ENCODE assay signal across 12 cellular contexts in genomic region chr16:27441998-27442397, GRCh38. TPM values are rescaled to one million over a fixed set of nuclear protein-coding genes. Genes with fewer than 3 reads are reported as not detected.
"Had no signal": no experiment of that assay in that cellular context is flagged by ENCODE, and none has a peak within 500 bp of the region (broad histone marks: within the 10 kb centered on the region; RNA-seq: fewer than 3 reads in every experiment).

No MANE protein-coding gene starts in this region.

- H3K4me3 ChIP-seq: gastrocnemius medialis, heart right ventricle, tibial nerve, vagina had no signal

- DNase-seq: activated CD4-positive, alpha-beta T cell treated with anti-CD3 and anti-CD28 coated beads, Interleukin-2, amount 10 ng/mL, durations not matched to agents 7 days and 5 days; activated CD4-positive, CD25-positive, alpha-beta regulatory T cell; anterior cingulate cortex; erythroblast; gastrocnemius medialis; heart right ventricle; midbrain; stimulated activated CD4-positive, alpha-beta T cell treated with anti-CD3 and anti-CD28 coated beads, Interleukin-12 subunit alpha, Interleukin-12 subunit beta, amount 100 ng/mL, for 4 hours; stimulated activated CD4-positive, alpha-beta T cell treated with anti-CD3 and anti-CD28 coated beads, Interleukin-2, amount 100 ng/mL, for 24 hours had no signal

- H3K27me3 ChIP-seq: tibial nerve, vagina had no signal

- ATAC-seq: gastrocnemius medialis, heart right ventricle had no signal

- H3K27me3 Mint-ChIP-seq: activated CD4-positive, alpha-beta T cell treated with anti-CD3 and anti-CD28 coated beads, Interleukin-2, amount 10 ng/mL, durations not matched to agents 7 days and 5 days had no signal

- H3K27ac ChIP-seq: gastrocnemius medialis, heart right ventricle, tibial nerve, vagina had no signal

- H3K4me3 Mint-ChIP-seq: activated CD4-positive, alpha-beta T cell treated with anti-CD3 and anti-CD28 coated beads, Interleukin-2, amount 10 ng/mL, durations not matched to agents 7 days and 5 days had no signal

- H3K36me3 ChIP-seq: gastrocnemius medialis, vagina had no signal

- H3K4me1 ChIP-seq: gastrocnemius medialis, heart right ventricle, tibial nerve, vagina had no signal

RNA-seq across cellular contexts. Expression of gene IL21R, which starts 40.0 kb away (rescaled TPM):
- polyA plus RNA-seq: neural cell had no signal
